22 cellular contexts compared by ENCODE assay signal in genomic region chr11:113273720-113274119, GRCh38.
"Had no signal": no experiment of that assay in that cellular context is flagged by ENCODE, and none has a peak within 500 bp of the region (broad histone marks: within the 10 kb centered on the region; RNA-seq: fewer than 3 reads in every experiment).

No MANE protein-coding gene starts in this region.

- H3K36me3 ChIP-seq: left lung, tibial artery had no signal

- H3K4me3 Mint-ChIP-seq: activated CD4-positive, alpha-beta memory T cell treated with anti-CD3 and anti-CD28 coated beads, Interleukin-2, amount 10 ng/mL, durations not matched to agents 7 days and 5 days; activated CD4-positive, alpha-beta T cell treated with anti-CD3 and anti-CD28 coated beads, Interleukin-2, amount 10 ng/mL, durations not matched to agents 24 days and 14 days; activated naive CD4-positive, alpha-beta T cell treated with anti-CD3 and anti-CD28 coated beads, Interleukin-2, amount 10 ng/mL, durations not matched to agents 7 days and 5 days; dendritic cell treated with granulocyte-macrophage colony-stimulating factor and Interleukin-4, amounts not matched to agents 40 ng/mL and 50 ng/mL, for 4 days; immature natural killer cell; naive thymus-derived CD8-positive, alpha-beta T cell had no signal

- H3K27ac Mint-ChIP-seq: activated CD4-positive, alpha-beta memory T cell treated with anti-CD3 and anti-CD28 coated beads, Interleukin-2, amount 10 ng/mL, durations not matched to agents 7 days and 5 days; activated CD4-positive, alpha-beta T cell treated with anti-CD3 and anti-CD28 coated beads, Interleukin-2, amount 10 ng/mL, durations not matched to agents 24 days and 14 days; activated naive CD4-positive, alpha-beta T cell treated with anti-CD3 and anti-CD28 coated beads, Interleukin-2, amount 10 ng/mL, durations not matched to agents 7 days and 5 days; dendritic cell treated with granulocyte-macrophage colony-stimulating factor and Interleukin-4, amounts not matched to agents 40 ng/mL and 50 ng/mL, for 4 days had no signal

- H3K79me2 ChIP-seq: hepatocyte had no signal

- H3K27ac ChIP-seq: hepatocyte, left lung, psoas muscle, tibial artery, VCaP had no signal

- H3K27me3 ChIP-seq: hepatocyte, left lung, tibial artery had no signal

- H3K4me1 ChIP-seq: left lung, psoas muscle, tibial artery had no signal

- DNase-seq: activated CD4-positive, alpha-beta memory T cell treated with anti-CD3 and anti-CD28 coated beads, Interleukin-2, amount 10 ng/mL, durations not matched to agents 7 days and 5 days; activated CD4-positive, alpha-beta T cell treated with anti-CD3 and anti-CD28 coated beads, Interleukin-2, amount 10 ng/mL, durations not matched to agents 24 days and 14 days; activated effector memory CD4-positive, alpha-beta T cell treated with anti-CD3 and anti-CD28 coated beads, Interleukin-2, amount 50 U/mL, for 16 hours; activated naive CD4-positive, alpha-beta T cell treated with anti-CD3 and anti-CD28 coated beads, Interleukin-2, amount 10 ng/mL, durations not matched to agents 7 days and 5 days; activated T-cell treated with anti-CD3 and anti-CD28 coated beads for 4 hours; effector CD8-positive, alpha-beta T cell; foreskin melanocyte; immature natural killer cell; kidney glomerular epithelial cell; left lung; naive thymus-derived CD8-positive, alpha-beta T cell; psoas muscle; right cardiac atrium; stimulated activated CD4-positive, alpha-beta T cell treated with anti-CD3 and anti-CD28 coated beads, Interleukin-12 subunit alpha, Interleukin-12 subunit beta, amount 100 ng/mL, for 4 hours; stimulated activated CD4-positive, alpha-beta T cell treated with anti-CD3 and anti-CD28 coated beads, Interleukin-4, amount 100 ng/mL, for 4 hours; stimulated activated naive CD8-positive, alpha-beta T cell treated with anti-CD3 and anti-CD28 coated beads, Interleukin-15, Interleukin-2, amounts not matched to agents 100 U/mL and 50 U/mL, for 24 hours; tibial artery had no signal

- H2AFZ ChIP-seq: hepatocyte had no signal

- H3K4me1 Mint-ChIP-seq: activated CD4-positive, alpha-beta T cell treated with anti-CD3 and anti-CD28 coated beads, Interleukin-2, amount 10 ng/mL, durations not matched to agents 24 days and 14 days; activated naive CD4-positive, alpha-beta T cell treated with anti-CD3 and anti-CD28 coated beads, Interleukin-2, amount 10 ng/mL, durations not matched to agents 7 days and 5 days; immature natural killer cell; naive thymus-derived CD8-positive, alpha-beta T cell had no signal

- H3K4me3 ChIP-seq: hepatocyte, left lung, lung, psoas muscle, tibial artery had no signal

- H3K36me3 Mint-ChIP-seq: activated naive CD4-positive, alpha-beta T cell treated with anti-CD3 and anti-CD28 coated beads, Interleukin-2, amount 10 ng/mL, durations not matched to agents 7 days and 5 days; naive thymus-derived CD8-positive, alpha-beta T cell had no signal

- H3K4me2 ChIP-seq: hepatocyte had no signal

- H3K9me3 Mint-ChIP-seq: activated CD4-positive, alpha-beta memory T cell treated with anti-CD3 and anti-CD28 coated beads, Interleukin-2, amount 10 ng/mL, durations not matched to agents 7 days and 5 days; activated CD4-positive, alpha-beta T cell treated with anti-CD3 and anti-CD28 coated beads, Interleukin-2, amount 10 ng/mL, durations not matched to agents 24 days and 14 days; activated naive CD4-positive, alpha-beta T cell treated with anti-CD3 and anti-CD28 coated beads, Interleukin-2, amount 10 ng/mL, durations not matched to agents 7 days and 5 days; dendritic cell treated with granulocyte-macrophage colony-stimulating factor and Interleukin-4, amounts not matched to agents 40 ng/mL and 50 ng/mL, for 4 days; immature natural killer cell; naive thymus-derived CD8-positive, alpha-beta T cell had no signal

- H3K9me3 ChIP-seq: left lung, psoas muscle, tibial artery had no signal

- H3K27me3 Mint-ChIP-seq: activated CD4-positive, alpha-beta memory T cell treated with anti-CD3 and anti-CD28 coated beads, Interleukin-2, amount 10 ng/mL, durations not matched to agents 7 days and 5 days; activated CD4-positive, alpha-beta T cell treated with anti-CD3 and anti-CD28 coated beads, Interleukin-2, amount 10 ng/mL, durations not matched to agents 24 days and 14 days; activated naive CD4-positive, alpha-beta T cell treated with anti-CD3 and anti-CD28 coated beads, Interleukin-2, amount 10 ng/mL, durations not matched to agents 7 days and 5 days; dendritic cell treated with granulocyte-macrophage colony-stimulating factor and Interleukin-4, amounts not matched to agents 40 ng/mL and 50 ng/mL, for 4 days had no signal

- ATAC-seq: activated CD4-positive, CD25-positive, alpha-beta regulatory T cell treated with anti-CD3 and anti-CD28 coated beads, Interleukin-2, amount 50 U/mL, for 24 hours; left lung; naive thymus-derived CD8-positive, alpha-beta T cell; psoas muscle; stimulated activated naive CD8-positive, alpha-beta T cell treated with anti-CD3 and anti-CD28 coated beads, Interleukin-15, Interleukin-2, amounts not matched to agents 100 U/mL and 50 U/mL, for 24 hours had no signal
